ENCODE assay signal across 2 cellular contexts in the genomic region with DNA sequence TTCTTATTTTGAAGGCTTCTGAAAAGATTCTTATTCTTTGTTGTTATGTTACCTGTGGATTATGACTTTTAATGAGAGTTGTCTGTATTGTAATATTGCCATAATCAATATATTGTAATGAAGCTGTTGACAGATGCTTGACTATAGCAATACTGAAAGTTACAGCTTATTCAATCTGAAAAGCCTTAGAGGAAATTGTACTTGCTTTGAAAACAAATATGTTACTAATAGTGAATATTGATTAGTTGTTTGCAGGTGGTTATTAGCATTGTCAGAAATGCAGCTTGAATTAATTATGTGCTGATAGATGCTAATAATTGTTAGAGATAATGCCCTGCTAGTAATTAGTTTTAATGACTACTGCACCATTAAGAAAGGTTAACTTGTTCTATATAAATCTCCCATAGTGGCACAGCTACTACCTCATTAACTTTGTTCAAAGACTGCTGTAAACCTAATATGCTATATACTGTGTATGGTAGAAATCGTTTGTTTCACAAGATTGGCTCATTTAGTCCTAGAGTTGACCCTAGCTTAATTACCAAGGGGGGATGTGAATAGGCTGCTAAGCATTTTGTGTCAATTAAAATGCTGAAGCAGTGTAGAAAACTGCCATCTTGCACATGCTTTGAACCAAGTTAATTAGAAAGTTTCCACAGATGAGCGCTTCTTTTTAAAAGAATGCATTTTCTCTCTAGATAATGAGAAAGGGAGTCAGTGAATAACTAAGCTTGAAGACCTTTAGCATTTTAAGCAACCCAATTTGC.
TF ChIP-seq lines count a peak whose summit lies in the region.

No MANE protein-coding gene starts in this region.

TF ChIP-seq in GM23338, 12 proteins besides CTCF, POLR2A, EP300 and RAD21 (continued from another document):
- TF ChIP-seq, protein P1, sequence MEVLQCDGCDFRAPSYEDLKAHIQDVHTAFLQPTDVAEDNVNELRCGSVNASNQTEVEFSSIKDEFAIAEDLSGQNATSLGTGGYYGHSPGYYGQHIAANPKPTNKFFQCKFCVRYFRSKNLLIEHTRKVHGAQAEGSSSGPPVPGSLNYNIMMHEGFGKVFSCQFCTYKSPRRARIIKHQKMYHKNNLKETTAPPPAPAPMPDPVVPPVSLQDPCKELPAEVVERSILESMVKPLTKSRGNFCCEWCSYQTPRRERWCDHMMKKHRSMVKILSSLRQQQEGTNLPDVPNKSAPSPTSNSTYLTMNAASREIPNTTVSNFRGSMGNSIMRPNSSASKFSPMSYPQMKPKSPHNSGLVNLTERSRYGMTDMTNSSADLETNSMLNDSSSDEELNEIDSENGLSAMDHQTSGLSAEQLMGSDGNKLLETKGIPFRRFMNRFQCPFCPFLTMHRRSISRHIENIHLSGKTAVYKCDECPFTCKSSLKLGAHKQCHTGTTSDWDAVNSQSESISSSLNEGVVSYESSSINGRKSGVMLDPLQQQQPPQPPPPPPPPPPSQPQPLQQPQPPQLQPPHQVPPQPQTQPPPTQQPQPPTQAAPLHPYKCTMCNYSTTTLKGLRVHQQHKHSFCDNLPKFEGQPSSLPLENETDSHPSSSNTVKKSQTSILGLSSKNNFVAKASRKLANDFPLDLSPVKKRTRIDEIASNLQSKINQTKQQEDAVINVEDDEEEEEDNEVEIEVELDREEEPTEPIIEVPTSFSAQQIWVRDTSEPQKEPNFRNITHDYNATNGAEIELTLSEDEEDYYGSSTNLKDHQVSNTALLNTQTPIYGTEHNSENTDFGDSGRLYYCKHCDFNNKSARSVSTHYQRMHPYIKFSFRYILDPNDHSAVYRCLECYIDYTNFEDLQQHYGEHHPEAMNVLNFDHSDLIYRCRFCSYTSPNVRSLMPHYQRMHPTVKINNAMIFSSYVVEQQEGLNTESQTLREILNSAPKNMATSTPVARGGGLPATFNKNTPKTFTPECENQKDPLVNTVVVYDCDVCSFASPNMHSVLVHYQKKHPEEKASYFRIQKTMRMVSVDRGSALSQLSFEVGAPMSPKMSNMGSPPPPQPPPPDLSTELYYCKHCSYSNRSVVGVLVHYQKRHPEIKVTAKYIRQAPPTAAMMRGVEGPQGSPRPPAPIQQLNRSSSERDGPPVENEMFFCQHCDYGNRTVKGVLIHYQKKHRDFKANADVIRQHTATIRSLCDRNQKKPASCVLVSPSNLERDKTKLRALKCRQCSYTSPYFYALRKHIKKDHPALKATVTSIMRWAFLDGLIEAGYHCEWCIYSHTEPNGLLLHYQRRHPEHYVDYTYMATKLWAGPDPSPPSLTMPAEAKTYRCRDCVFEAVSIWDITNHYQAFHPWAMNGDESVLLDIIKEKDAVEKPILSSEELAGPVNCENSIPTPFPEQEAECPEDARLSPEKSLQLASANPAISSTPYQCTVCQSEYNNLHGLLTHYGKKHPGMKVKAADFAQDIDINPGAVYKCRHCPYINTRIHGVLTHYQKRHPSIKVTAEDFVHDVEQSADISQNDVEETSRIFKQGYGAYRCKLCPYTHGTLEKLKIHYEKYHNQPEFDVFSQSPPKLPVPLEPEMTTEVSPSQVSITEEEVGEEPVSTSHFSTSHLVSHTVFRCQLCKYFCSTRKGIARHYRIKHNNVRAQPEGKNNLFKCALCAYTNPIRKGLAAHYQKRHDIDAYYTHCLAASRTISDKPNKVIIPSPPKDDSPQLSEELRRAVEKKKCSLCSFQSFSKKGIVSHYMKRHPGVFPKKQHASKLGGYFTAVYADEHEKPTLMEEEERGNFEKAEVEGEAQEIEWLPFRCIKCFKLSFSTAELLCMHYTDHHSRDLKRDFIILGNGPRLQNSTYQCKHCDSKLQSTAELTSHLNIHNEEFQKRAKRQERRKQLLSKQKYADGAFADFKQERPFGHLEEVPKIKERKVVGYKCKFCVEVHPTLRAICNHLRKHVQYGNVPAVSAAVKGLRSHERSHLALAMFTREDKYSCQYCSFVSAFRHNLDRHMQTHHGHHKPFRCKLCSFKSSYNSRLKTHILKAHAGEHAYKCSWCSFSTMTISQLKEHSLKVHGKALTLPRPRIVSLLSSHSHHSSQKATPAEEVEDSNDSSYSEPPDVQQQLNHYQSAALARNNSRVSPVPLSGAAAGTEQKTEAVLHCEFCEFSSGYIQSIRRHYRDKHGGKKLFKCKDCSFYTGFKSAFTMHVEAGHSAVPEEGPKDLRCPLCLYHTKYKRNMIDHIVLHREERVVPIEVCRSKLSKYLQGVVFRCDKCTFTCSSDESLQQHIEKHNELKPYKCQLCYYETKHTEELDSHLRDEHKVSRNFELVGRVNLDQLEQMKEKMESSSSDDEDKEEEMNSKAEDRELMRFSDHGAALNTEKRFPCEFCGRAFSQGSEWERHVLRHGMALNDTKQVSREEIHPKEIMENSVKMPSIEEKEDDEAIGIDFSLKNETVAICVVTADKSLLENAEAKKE (CRISPR knock-in tag; IDR thresholded peaks at IDR 0.05), result no peak
- TF ChIP-seq EZH2 (IDR thresholded peaks at IDR 0.05; ENCODE audit: low read depth, unreplicated experiment) (no peak), POLR2AphosphoS5 (IDR thresholded peaks at IDR 0.05; ENCODE audit: low read depth) (no peak), ZNF114 (CRISPR knock-in tag; IDR thresholded peaks at IDR 0.05) (no peak)

TF ChIP-seq in GM12878, 131 proteins besides CTCF, POLR2A, EP300 and RAD21 (continued from another document and continues in another):
- TF ChIP-seq, protein P2, sequence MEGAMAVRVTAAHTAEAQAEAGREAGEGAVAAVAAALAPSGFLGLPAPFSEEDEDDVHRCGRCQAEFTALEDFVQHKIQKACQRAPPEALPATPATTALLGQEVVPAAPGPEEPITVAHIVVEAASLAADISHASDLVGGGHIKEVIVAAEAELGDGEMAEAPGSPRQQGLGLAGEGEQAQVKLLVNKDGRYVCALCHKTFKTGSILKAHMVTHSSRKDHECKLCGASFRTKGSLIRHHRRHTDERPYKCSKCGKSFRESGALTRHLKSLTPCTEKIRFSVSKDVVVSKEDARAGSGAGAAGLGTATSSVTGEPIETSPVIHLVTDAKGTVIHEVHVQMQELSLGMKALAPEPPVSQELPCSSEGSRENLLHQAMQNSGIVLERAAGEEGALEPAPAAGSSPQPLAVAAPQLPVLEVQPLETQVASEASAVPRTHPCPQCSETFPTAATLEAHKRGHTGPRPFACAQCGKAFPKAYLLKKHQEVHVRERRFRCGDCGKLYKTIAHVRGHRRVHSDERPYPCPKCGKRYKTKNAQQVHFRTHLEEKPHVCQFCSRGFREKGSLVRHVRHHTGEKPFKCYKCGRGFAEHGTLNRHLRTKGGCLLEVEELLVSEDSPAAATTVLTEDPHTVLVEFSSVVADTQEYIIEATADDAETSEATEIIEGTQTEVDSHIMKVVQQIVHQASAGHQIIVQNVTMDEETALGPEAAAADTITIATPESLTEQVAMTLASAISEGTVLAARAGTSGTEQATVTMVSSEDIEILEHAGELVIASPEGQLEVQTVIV (IDR thresholded peaks at IDR 0.05; ENCODE audit: borderline replicate concordance, partially characterized antibody), result no peak
- TF ChIP-seq SUZ12 (IDR thresholded peaks at IDR 0.05; ENCODE audit: unreplicated experiment) (no peak), BHLHE40 (IDR thresholded peaks at IDR 0.05; ENCODE audit: borderline replicate concordance in 1 of 2, low read depth in 2 of 2, low read length in 1 of 2) (peak in 1 of 2 experiments; percentile 67; a peak in 1 of 4 replicates), SUPT20H (IDR thresholded peaks at IDR 0.05; ENCODE audit: borderline replicate concordance, control insufficient read depth, low read depth, low read length) (no peak), FOXK2 (IDR thresholded peaks at IDR 0.05) (no peak), RUNX3 (IDR thresholded peaks at IDR 0.05; ENCODE audit: low read length) (no peak), NR2C2 (IDR thresholded peaks at IDR 0.05; ENCODE audit: borderline replicate concordance, control insufficient read depth, insufficient read length, low read depth) (no peak), TCF12 (IDR thresholded peaks at IDR 0.05; ENCODE audit: low read depth, low read length) (no peak), POLR2AphosphoS5 (IDR thresholded peaks at IDR 0.05; ENCODE audit: low read length) (no peak), ATF7 (IDR thresholded peaks at IDR 0.05; ENCODE audit: low read depth) (no peak), TCF3 (IDR thresholded peaks at IDR 0.05; ENCODE audit: borderline replicate concordance, insufficient read depth, low read depth, low read length) (no peak), CBX3 (IDR thresholded peaks at IDR 0.05; ENCODE audit: borderline replicate concordance, low read depth) (no peak)
- TF ChIP-seq, protein P3, sequence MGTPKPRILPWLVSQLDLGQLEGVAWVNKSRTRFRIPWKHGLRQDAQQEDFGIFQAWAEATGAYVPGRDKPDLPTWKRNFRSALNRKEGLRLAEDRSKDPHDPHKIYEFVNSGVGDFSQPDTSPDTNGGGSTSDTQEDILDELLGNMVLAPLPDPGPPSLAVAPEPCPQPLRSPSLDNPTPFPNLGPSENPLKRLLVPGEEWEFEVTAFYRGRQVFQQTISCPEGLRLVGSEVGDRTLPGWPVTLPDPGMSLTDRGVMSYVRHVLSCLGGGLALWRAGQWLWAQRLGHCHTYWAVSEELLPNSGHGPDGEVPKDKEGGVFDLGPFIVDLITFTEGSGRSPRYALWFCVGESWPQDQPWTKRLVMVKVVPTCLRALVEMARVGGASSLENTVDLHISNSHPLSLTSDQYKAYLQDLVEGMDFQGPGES (IDR thresholded peaks at IDR 0.05), result no peak
- TF ChIP-seq, protein P4, sequence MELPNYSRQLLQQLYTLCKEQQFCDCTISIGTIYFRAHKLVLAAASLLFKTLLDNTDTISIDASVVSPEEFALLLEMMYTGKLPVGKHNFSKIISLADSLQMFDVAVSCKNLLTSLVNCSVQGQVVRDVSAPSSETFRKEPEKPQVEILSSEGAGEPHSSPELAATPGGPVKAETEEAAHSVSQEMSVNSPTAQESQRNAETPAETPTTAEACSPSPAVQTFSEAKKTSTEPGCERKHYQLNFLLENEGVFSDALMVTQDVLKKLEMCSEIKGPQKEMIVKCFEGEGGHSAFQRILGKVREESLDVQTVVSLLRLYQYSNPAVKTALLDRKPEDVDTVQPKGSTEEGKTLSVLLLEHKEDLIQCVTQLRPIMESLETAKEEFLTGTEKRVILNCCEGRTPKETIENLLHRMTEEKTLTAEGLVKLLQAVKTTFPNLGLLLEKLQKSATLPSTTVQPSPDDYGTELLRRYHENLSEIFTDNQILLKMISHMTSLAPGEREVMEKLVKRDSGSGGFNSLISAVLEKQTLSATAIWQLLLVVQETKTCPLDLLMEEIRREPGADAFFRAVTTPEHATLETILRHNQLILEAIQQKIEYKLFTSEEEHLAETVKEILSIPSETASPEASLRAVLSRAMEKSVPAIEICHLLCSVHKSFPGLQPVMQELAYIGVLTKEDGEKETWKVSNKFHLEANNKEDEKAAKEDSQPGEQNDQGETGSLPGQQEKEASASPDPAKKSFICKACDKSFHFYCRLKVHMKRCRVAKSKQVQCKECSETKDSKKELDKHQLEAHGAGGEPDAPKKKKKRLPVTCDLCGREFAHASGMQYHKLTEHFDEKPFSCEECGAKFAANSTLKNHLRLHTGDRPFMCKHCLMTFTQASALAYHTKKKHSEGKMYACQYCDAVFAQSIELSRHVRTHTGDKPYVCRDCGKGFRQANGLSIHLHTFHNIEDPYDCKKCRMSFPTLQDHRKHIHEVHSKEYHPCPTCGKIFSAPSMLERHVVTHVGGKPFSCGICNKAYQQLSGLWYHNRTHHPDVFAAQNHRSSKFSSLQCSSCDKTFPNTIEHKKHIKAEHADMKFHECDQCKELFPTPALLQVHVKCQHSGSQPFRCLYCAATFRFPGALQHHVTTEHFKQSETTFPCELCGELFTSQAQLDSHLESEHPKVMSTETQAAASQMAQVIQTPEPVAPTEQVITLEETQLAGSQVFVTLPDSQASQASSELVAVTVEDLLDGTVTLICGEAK (IDR thresholded peaks at IDR 0.05; ENCODE audit: borderline replicate concordance), result no peak
- TF ChIP-seq, protein P5, sequence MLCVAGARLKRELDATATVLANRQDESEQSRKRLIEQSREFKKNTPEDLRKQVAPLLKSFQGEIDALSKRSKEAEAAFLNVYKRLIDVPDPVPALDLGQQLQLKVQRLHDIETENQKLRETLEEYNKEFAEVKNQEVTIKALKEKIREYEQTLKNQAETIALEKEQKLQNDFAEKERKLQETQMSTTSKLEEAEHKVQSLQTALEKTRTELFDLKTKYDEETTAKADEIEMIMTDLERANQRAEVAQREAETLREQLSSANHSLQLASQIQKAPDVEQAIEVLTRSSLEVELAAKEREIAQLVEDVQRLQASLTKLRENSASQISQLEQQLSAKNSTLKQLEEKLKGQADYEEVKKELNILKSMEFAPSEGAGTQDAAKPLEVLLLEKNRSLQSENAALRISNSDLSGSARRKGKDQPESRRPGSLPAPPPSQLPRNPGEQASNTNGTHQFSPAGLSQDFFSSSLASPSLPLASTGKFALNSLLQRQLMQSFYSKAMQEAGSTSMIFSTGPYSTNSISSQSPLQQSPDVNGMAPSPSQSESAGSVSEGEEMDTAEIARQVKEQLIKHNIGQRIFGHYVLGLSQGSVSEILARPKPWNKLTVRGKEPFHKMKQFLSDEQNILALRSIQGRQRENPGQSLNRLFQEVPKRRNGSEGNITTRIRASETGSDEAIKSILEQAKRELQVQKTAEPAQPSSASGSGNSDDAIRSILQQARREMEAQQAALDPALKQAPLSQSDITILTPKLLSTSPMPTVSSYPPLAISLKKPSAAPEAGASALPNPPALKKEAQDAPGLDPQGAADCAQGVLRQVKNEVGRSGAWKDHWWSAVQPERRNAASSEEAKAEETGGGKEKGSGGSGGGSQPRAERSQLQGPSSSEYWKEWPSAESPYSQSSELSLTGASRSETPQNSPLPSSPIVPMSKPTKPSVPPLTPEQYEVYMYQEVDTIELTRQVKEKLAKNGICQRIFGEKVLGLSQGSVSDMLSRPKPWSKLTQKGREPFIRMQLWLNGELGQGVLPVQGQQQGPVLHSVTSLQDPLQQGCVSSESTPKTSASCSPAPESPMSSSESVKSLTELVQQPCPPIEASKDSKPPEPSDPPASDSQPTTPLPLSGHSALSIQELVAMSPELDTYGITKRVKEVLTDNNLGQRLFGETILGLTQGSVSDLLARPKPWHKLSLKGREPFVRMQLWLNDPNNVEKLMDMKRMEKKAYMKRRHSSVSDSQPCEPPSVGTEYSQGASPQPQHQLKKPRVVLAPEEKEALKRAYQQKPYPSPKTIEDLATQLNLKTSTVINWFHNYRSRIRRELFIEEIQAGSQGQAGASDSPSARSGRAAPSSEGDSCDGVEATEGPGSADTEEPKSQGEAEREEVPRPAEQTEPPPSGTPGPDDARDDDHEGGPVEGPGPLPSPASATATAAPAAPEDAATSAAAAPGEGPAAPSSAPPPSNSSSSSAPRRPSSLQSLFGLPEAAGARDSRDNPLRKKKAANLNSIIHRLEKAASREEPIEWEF (IDR thresholded peaks at IDR 0.05; ENCODE audit: insufficient replicate concordance, low read depth, low read length), result peak; percentile 95
- TF ChIP-seq, protein P6, sequence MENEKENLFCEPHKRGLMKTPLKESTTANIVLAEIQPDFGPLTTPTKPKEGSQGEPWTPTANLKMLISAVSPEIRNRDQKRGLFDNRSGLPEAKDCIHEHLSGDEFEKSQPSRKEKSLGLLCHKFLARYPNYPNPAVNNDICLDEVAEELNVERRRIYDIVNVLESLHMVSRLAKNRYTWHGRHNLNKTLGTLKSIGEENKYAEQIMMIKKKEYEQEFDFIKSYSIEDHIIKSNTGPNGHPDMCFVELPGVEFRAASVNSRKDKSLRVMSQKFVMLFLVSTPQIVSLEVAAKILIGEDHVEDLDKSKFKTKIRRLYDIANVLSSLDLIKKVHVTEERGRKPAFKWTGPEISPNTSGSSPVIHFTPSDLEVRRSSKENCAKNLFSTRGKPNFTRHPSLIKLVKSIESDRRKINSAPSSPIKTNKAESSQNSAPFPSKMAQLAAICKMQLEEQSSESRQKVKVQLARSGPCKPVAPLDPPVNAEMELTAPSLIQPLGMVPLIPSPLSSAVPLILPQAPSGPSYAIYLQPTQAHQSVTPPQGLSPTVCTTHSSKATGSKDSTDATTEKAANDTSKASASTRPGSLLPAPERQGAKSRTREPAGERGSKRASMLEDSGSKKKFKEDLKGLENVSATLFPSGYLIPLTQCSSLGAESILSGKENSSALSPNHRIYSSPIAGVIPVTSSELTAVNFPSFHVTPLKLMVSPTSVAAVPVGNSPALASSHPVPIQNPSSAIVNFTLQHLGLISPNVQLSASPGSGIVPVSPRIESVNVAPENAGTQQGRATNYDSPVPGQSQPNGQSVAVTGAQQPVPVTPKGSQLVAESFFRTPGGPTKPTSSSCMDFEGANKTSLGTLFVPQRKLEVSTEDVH (IDR thresholded peaks at IDR 0.05; ENCODE audit: low read depth, partially characterized antibody), result no peak
